ENCODE assay signal across 16 cellular contexts in genomic region chr15:91930092-91930491, GRCh38.
DNase-seq lines count a peak whose midpoint lies in the region; ATAC-seq and TF ChIP-seq lines count a peak whose summit lies in the region.
"Had no signal": no experiment of that assay in that cellular context is flagged by ENCODE, and none has a peak within 500 bp of the region (broad histone marks: within the 10 kb centered on the region; RNA-seq: fewer than 3 reads in every experiment).

No MANE protein-coding gene starts in this region.

- H2AK5ac ChIP-seq in trophoblast cell (ENCODE audit: low read length): no peak overlapping the region

- no peaks in the 10 kb centered on the region for H3K27me3 ChIP-seq in trophoblast cell (ENCODE audit: insufficient read depth, low read length)

- no peak overlapping the region for H3K27ac Mint-ChIP-seq in activated CD8-positive, alpha-beta memory T cell treated with anti-CD3 and anti-CD28 coated beads, Interleukin-2, amount 10 ng/mL, durations not matched to agents 7 days and 5 days
- no peak overlapping the region for H3K27ac Mint-ChIP-seq in endothelial cell (ENCODE audit: unreplicated experiment)

- peaks cover 2% of the 10 kb centered on the region for H3K4me1 Mint-ChIP-seq in activated CD8-positive, alpha-beta memory T cell treated with anti-CD3 and anti-CD28 coated beads, Interleukin-2, amount 10 ng/mL, durations not matched to agents 7 days and 5 days
- H3K4me1 Mint-ChIP-seq in endothelial cell (ENCODE audit: unreplicated experiment): no peaks in the 10 kb centered on the region

- no peak overlapping the region for H2BK120ac ChIP-seq in trophoblast cell (ENCODE audit: insufficient read depth, low read length, poor library complexity)

- peak; percentile 55 for ATAC-seq in Right ventricle myocardium superior (ENCODE audit: poor library complexity)
- ATAC-seq in left cardiac atrium: no peak
- peak; percentile 44 for ATAC-seq in left ventricle myocardium superior
- no peak for ATAC-seq in activated CD8-positive, alpha-beta memory T cell treated with anti-CD3 and anti-CD28 coated beads, Interleukin-2, amount 10 ng/mL, durations not matched to agents 7 days and 5 days

- H3K9me3 ChIP-seq in trophoblast cell (ENCODE audit: insufficient read depth, low read depth, low read length): no peaks in the 10 kb centered on the region

- peaks cover 3% of the 10 kb centered on the region for H3K36me3 Mint-ChIP-seq in activated CD8-positive, alpha-beta memory T cell treated with anti-CD3 and anti-CD28 coated beads, Interleukin-2, amount 10 ng/mL, durations not matched to agents 7 days and 5 days
- H3K36me3 Mint-ChIP-seq in endothelial cell (ENCODE audit: low read depth, unreplicated experiment): no peaks in the 10 kb centered on the region

- H3K27ac ChIP-seq in trophoblast cell (ENCODE audit: low read depth, low read length): no peak overlapping the region
- H3K27ac ChIP-seq: SK-N-MC had no signal

- peaks cover 2% of the 10 kb centered on the region for H3K79me2 ChIP-seq in trophoblast cell (ENCODE audit: control insufficient read depth, insufficient read depth, low read length, poor library complexity)

- no peak for TF ChIP-seq CTCF in endothelial cell (IDR thresholded peaks at IDR 0.05; ENCODE audit: unreplicated experiment)

- no CpG with 5 or more reads among the region's 2 CpGs for WGBS in trophoblast cell (ENCODE audit: extremely low coverage, insufficient coverage, insufficient read length)

- peak overlapping the region; percentile 23 for H3K9ac ChIP-seq in trophoblast cell (ENCODE audit: low read length)

- CTCF ChIA-PET in activated CD8-positive, alpha-beta memory T cell treated with anti-CD3 and anti-CD28 coated beads, Interleukin-2, amount 10 ng/mL, durations not matched to agents 7 days and 5 days (lab: Charles Lee): no interaction called here

- H2AFZ ChIP-seq in trophoblast cell (ENCODE audit: insufficient read depth, low read length, poor library complexity): no peak overlapping the region

- no peak overlapping the region for H3K4me3 Mint-ChIP-seq in activated CD8-positive, alpha-beta memory T cell treated with anti-CD3 and anti-CD28 coated beads, Interleukin-2, amount 10 ng/mL, durations not matched to agents 7 days and 5 days
- H3K4me3 Mint-ChIP-seq in endothelial cell (ENCODE audit: unreplicated experiment): no peak overlapping the region
- H3K4me3 Mint-ChIP-seq: CD4-positive, CD25-positive, alpha-beta regulatory T cell had no signal

- H2BK12ac ChIP-seq in trophoblast cell (ENCODE audit: low read length): no peak overlapping the region

- no peaks in the 10 kb centered on the region for H3K27me3 Mint-ChIP-seq in activated CD8-positive, alpha-beta memory T cell treated with anti-CD3 and anti-CD28 coated beads, Interleukin-2, amount 10 ng/mL, durations not matched to agents 7 days and 5 days
- H3K27me3 Mint-ChIP-seq in endothelial cell (ENCODE audit: unreplicated experiment): no peaks in the 10 kb centered on the region
- H3K27me3 Mint-ChIP-seq: CD4-positive, CD25-positive, alpha-beta regulatory T cell had no signal

- no peak overlapping the region for H3K4ac ChIP-seq in trophoblast cell (ENCODE audit: low read depth, low read length)

- DNase-seq in Right ventricle myocardium superior (no peak), left cardiac atrium (no peak), left ventricle myocardium superior (no peak), trophoblast cell (no peak), endothelial cell (ENCODE audit: low spot score) (no peak), NCI-H510A (lab: John Stamatoyannopoulos, UW) (no peak)
- DNase-seq in activated CD8-positive, alpha-beta memory T cell treated with anti-CD3 and anti-CD28 coated beads, Interleukin-2, amount 10 ng/mL, durations not matched to agents 7 days and 5 days: no peak
- DNase-seq: CD4-positive, CD25-positive, alpha-beta regulatory T cell; IMR-90; KG1; MM.1S; NCI-H2029 treated with DMSO at 0.1 percent for 48 hours; NCI-H69; RPMI8226; SIG-M5 had no signal

- no peak overlapping the region for H3K23ac ChIP-seq in trophoblast cell (ENCODE audit: low read length)

- no peak overlapping the region for H4K91ac ChIP-seq in trophoblast cell (ENCODE audit: low read depth, low read length)

- H3K4me1 ChIP-seq in trophoblast cell (ENCODE audit: control insufficient read depth in 1 of 2, insufficient read depth in 2 of 2, low read length in 2 of 2): no peaks in the 10 kb centered on the region

- no peak overlapping the region for H3K14ac ChIP-seq in trophoblast cell (ENCODE audit: low read length)

- H3K18ac ChIP-seq in trophoblast cell (ENCODE audit: low read length): no peak overlapping the region

- intact Hi-C loops in Right ventricle myocardium superior (cut with DNase I): no loop called here
- intact Hi-C loops in left cardiac atrium (cut with DNase I): no loop called here
- intact Hi-C loops in left ventricle myocardium superior (cut with micrococcal nuclease): no loop called here

- no peak overlapping the region for H3K4me2 ChIP-seq in trophoblast cell (ENCODE audit: low read length)

- H2BK5ac ChIP-seq in trophoblast cell (ENCODE audit: low read depth, low read length, poor library complexity): no peak overlapping the region

- no peaks in the 10 kb centered on the region for H3K36me3 ChIP-seq in trophoblast cell (ENCODE audit: control insufficient read depth in 1 of 2, insufficient read depth in 2 of 2, low read length in 2 of 2)

- peaks cover 3% of the 10 kb centered on the region for H3K9me3 Mint-ChIP-seq in activated CD8-positive, alpha-beta memory T cell treated with anti-CD3 and anti-CD28 coated beads, Interleukin-2, amount 10 ng/mL, durations not matched to agents 7 days and 5 days (ENCODE audit: low read depth)
- H3K9me3 Mint-ChIP-seq in endothelial cell (ENCODE audit: unreplicated experiment): no peaks in the 10 kb centered on the region
- H3K9me3 Mint-ChIP-seq: CD4-positive, CD25-positive, alpha-beta regulatory T cell had no signal

- H4K8ac ChIP-seq in trophoblast cell (ENCODE audit: low read depth, low read length): no peak overlapping the region

- no peaks in the 10 kb centered on the region for H3K79me1 ChIP-seq in trophoblast cell (ENCODE audit: low read length)

- H4K12ac ChIP-seq in trophoblast cell (ENCODE audit: low read depth, low read length): no peak overlapping the region

- H3K4me3 ChIP-seq in trophoblast cell (ENCODE audit: low read depth, low read length): peak overlapping the region; percentile 20
- H3K4me3 ChIP-seq: SK-N-MC had no signal

Comparison
In these comparisons a context has a peak if more than half of its experiments do, and no peak if none do; other contexts are left out.
1. ATAC-seq: peak in Right ventricle myocardium superior (single experiment) and left ventricle myocardium superior (single experiment); none in left cardiac atrium (0 of 2) and activated CD8-positive, alpha-beta memory T cell treated with anti-CD3 and anti-CD28 coated beads, Interleukin-2, amount 10 ng/mL, durations not matched to agents 7 days and 5 days (single experiment).